In genomic region chr13:99398916-99399622, GRCh38 we compare ENCODE assay signal across 13 cellular contexts.
"Had no signal": no experiment of that assay in that cellular context is flagged by ENCODE, and none has a peak within 500 bp of the region (broad histone marks: within the 10 kb centered on the region; RNA-seq: fewer than 3 reads in every experiment).

No MANE protein-coding gene starts in this region.

- H3K27me3 ChIP-seq: neutrophil, right atrium auricular region, upper lobe of left lung had no signal

- ATAC-seq: T-helper 17 cell, WTC11 had no signal

- H3K9me3 ChIP-seq: neutrophil, right atrium auricular region, upper lobe of left lung had no signal

- H3K4me3 ChIP-seq: right atrium auricular region had no signal

- DNase-seq: activated CD4-positive, alpha-beta T cell treated with anti-CD3 and anti-CD28 coated beads, Interleukin-2, amount 50 U/mL, for 4 hours; activated CD8-positive, alpha-beta memory T cell treated with anti-CD3 and anti-CD28 coated beads, Interleukin-2, amount 50 U/mL, for 48 hours; activated gamma-delta T cell; amygdala; hypothalamus; SHP77 treated with DMSO at 0.1 percent for 48 hours; small intestine; T-helper 17 cell; upper lobe of left lung had no signal

- H3K4me3 Mint-ChIP-seq: mesothelial cell of epicardium, T-helper 17 cell, WTC11 had no signal

- H3K36me3 Mint-ChIP-seq: mesothelial cell of epicardium, WTC11 had no signal

- H3K4me1 Mint-ChIP-seq: mesothelial cell of epicardium had no signal

- H3K27ac ChIP-seq: neutrophil, right atrium auricular region had no signal

- H3K36me3 ChIP-seq: neutrophil, right atrium auricular region, upper lobe of left lung had no signal

- H3K4me1 ChIP-seq: right atrium auricular region, upper lobe of left lung had no signal

- H3K27me3 Mint-ChIP-seq: T-helper 17 cell had no signal

- H3K27ac Mint-ChIP-seq: mesothelial cell of epicardium, T-helper 17 cell, WTC11 had no signal
